In genomic region chr11:118876261-118876660, GRCh38 we compare ENCODE assay signal across 2 cellular contexts.
TF ChIP-seq lines count a peak whose summit lies in the region.

No MANE protein-coding gene starts in this region.

TF ChIP-seq in GM23338, 12 proteins besides CTCF, POLR2A, EP300 and RAD21:
- no peak for TF ChIP-seq EZH2phosphoT487 (IDR thresholded peaks at IDR 0.05; ENCODE audit: unreplicated experiment)
- TF ChIP-seq JUNB (IDR thresholded peaks at IDR 0.05; ENCODE audit: unreplicated experiment): no peak
- TF ChIP-seq ZNF114 (CRISPR knock-in tag; IDR thresholded peaks at IDR 0.05): no peak
- no peak for TF ChIP-seq POLR2AphosphoS5 (IDR thresholded peaks at IDR 0.05; ENCODE audit: low read depth)
- TF ChIP-seq ETS1 (IDR thresholded peaks at IDR 0.05): no peak
- no peak for TF ChIP-seq EZH2 (IDR thresholded peaks at IDR 0.05; ENCODE audit: low read depth, unreplicated experiment)
- no peak for TF ChIP-seq CREB1 (CRISPR knock-in tag; IDR thresholded peaks at IDR 0.05; ENCODE audit: low read depth)

TF ChIP-seq in HepG2, 621 proteins besides CTCF, POLR2A, EP300 and RAD21:
- no peak for TF ChIP-seq ATF7-NPFF (CRISPR knock-in tag; IDR thresholded peaks at IDR 0.05; ENCODE audit: low read depth)
- no peak for TF ChIP-seq RFXANK (CRISPR knock-in tag; IDR thresholded peaks at IDR 0.05)
- no peak for TF ChIP-seq TRIM22 (IDR thresholded peaks at IDR 0.05)
